13 cellular contexts compared by ENCODE assay signal in the genomic region with DNA sequence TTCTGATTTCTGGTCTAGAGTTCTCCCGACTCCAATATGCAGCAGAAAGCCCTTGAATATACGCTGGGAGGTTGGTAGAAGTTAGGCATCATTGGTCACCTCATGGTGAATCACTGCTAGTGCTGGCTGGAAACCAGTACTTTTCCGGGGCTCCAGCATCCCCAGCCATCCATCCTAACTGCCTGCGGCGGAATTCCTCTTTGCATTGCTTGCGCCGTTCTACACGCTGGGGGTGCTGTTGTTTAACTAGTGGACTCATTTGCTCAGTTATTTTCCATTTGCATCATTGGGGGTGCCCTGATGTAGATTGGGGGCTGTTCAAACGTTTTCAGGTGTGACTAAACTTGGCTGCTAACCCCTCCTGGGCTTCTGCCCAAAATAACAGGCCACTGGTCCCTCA. TPM values are rescaled to one million over a fixed set of nuclear protein-coding genes. Genes with fewer than 3 reads are reported as not detected.
DNase-seq lines count a peak whose midpoint lies in the region; ATAC-seq and TF ChIP-seq lines count a peak whose summit lies in the region.
"Had no signal": no experiment of that assay in that cellular context is flagged by ENCODE, and none has a peak within 500 bp of the region (broad histone marks: within the 10 kb centered on the region; RNA-seq: fewer than 3 reads in every experiment).

No MANE protein-coding gene starts in this region.

- no peak overlapping the region for H3K4me3 ChIP-seq in cardiac muscle cell
- no peak overlapping the region for H3K4me3 ChIP-seq in fibroblast of villous mesenchyme (ENCODE audit: low read depth, low read length)
- H3K4me3 ChIP-seq in thyroid gland (replicated peaks in 1 of 3), result no peak overlapping the region
- no peak overlapping the region for H3K4me3 ChIP-seq in prostate gland
- H3K4me3 ChIP-seq: HAP-1 had no signal

- H3K9me3 ChIP-seq in cardiac muscle cell (ENCODE audit: low read depth) (no peaks in the 10 kb centered on the region), thyroid gland (no peaks in the 10 kb centered on the region), prostate gland (no peaks in the 10 kb centered on the region)
- H3K9me3 ChIP-seq: HAP-1 had no signal

- intact Hi-C loops in Right ventricle myocardium inferior (cut with DNase I) (loop anchor here (5.0 kb wide), 1 partner anchor 209 kb away; no protein-coding TSS in a partner anchor), thyroid gland (cut with DNase I) (loop anchor here (10.0 kb wide), 1 partner anchor 532 kb away; no protein-coding TSS in a partner anchor), prostate gland (cut with DNase I) (loop anchor here (10.0 kb wide), 1 partner anchor 1482 kb away; a partner anchor contains a TSS)

- no peak for TF ChIP-seq POLR2A in thyroid gland (IDR thresholded peaks at IDR 0.05)
- no peak for TF ChIP-seq POLR2A in prostate gland (IDR thresholded peaks at IDR 0.05)
- no peak for TF ChIP-seq POLR2A in GM18505 (IDR thresholded peaks at IDR 0.05; ENCODE audit: borderline replicate concordance, extremely low read depth, insufficient read depth, insufficient read length)

- ATAC-seq in Right ventricle myocardium inferior (no peak), GM18505 (IDR thresholded peaks at IDR 0.05; ENCODE audit: unreplicated experiment) (no peak)
- ATAC-seq: effector memory CD8-positive, alpha-beta T cell; natural killer cell had no signal

- no peak overlapping the region for H3K27ac ChIP-seq in cardiac muscle cell
- no peak overlapping the region for H3K27ac ChIP-seq in thyroid gland
- no peak overlapping the region for H3K27ac ChIP-seq in prostate gland

- H3K4me1 ChIP-seq in cardiac muscle cell (ENCODE audit: low read depth) (no peaks in the 10 kb centered on the region), thyroid gland (no peaks in the 10 kb centered on the region), prostate gland (replicated peaks) (no peaks in the 10 kb centered on the region)
- H3K4me1 ChIP-seq: HAP-1 had no signal

- H3K27me3 ChIP-seq in cardiac muscle cell (peaks cover 6% of the 10 kb centered on the region), thyroid gland (peaks cover 3% of the 10 kb centered on the region), prostate gland (replicated peaks; ENCODE audit: insufficient read depth) (no peaks in the 10 kb centered on the region)

- in situ Hi-C loops in SK-MEL-5 (cut with HindIII; ENCODE audit: low pct_unique_long_range_greater_than_20kb, low sequenced_read_pairs), result no loop called here

- DNase-seq in cardiac muscle cell (ENCODE audit: low read depth in 1 of 2, low spot score in 1 of 2), result peak; percentile 7 to 34
- DNase-seq in Right ventricle myocardium inferior (ENCODE audit: missing footprints), result no peak
- DNase-seq in SK-MEL-5 (ENCODE audit: low read depth, low spot score), result peak; percentile 24
- DNase-seq in fibroblast of villous mesenchyme (ENCODE audit: low read depth), result peak; percentile 16
- peak; percentile 9 to 23 for DNase-seq in thyroid gland
- no peak for DNase-seq in prostate gland (ENCODE audit: low spot score)
- no peak for DNase-seq in stimulated activated CD4-positive, alpha-beta T cell treated with anti-CD3 and anti-CD28 coated beads, Interleukin-15, amount 100 ng/mL, for 24 hours
- DNase-seq: COR-L47; effector memory CD8-positive, alpha-beta T cell; natural killer cell; NCI-H187 treated with DMSO at 0.1 percent for 48 hours had no signal

- H3K36me3 ChIP-seq in cardiac muscle cell, result no peaks in the 10 kb centered on the region
- H3K36me3 ChIP-seq in thyroid gland, result no peaks in the 10 kb centered on the region
- H3K36me3 ChIP-seq in prostate gland, result no peaks in the 10 kb centered on the region
- H3K36me3 ChIP-seq: HAP-1 had no signal

- WGBS in thyroid gland, 2 donors, result 11 to 13% methylated on average over 4 to 9 of the region's 9 CpGs
- 11% methylated on average over 3 of the region's 9 CpGs for WGBS in prostate gland

- TF ChIP-seq CTCF in cardiac muscle cell (IDR thresholded peaks at IDR 0.05; ENCODE audit: low read depth, low read length) (peak; percentile 28), fibroblast of villous mesenchyme (IDR thresholded peaks at IDR 0.05; ENCODE audit: insufficient read depth, low read depth, low read length) (peak; percentile 28), thyroid gland (IDR thresholded peaks at IDR 0.05) (no peak), prostate gland (IDR thresholded peaks at IDR 0.05) (no peak)

RNA-seq across cellular contexts. Expression of a gene that starts 23.3 kb away (rescaled TPM):
- 0.35 TPM in 1 of 2 replicates, not detected in the other for total RNA-seq in cardiac muscle cell
- 0.24 TPM in 1 of 2 replicates, not detected in the other for polyA plus RNA-seq in cardiac muscle cell
- not detected for total RNA-seq in Right ventricle myocardium inferior
- total RNA-seq in SK-MEL-5 (2014; rRNA removed; shearing (Covaris generic)), result not detected in 2 replicates
- not detected in 2 replicates for polyA plus RNA-seq in SK-MEL-5 (2015; cell fraction: cytosol; rRNA removed)
- not detected in 2 replicates for polyA plus RNA-seq in SK-MEL-5 (2015; cell fraction: nucleus; rRNA removed)
- not detected in 2 replicates for total RNA-seq in fibroblast of villous mesenchyme
- total RNA-seq in thyroid gland, result not detected
- not detected for total RNA-seq in prostate gland
- total RNA-seq: natural killer cell had no signal

Comparison
In these comparisons a context has a peak if more than half of its experiments do, and no peak if none do; other contexts are left out.
1. DNase-seq: peak in cardiac muscle cell (2 of 2), SK-MEL-5 (single experiment), fibroblast of villous mesenchyme (single experiment) and thyroid gland (2 of 2); none in Right ventricle myocardium inferior (single experiment), prostate gland (single experiment) and stimulated activated CD4-positive, alpha-beta T cell treated with anti-CD3 and anti-CD28 coated beads, Interleukin-15, amount 100 ng/mL, for 24 hours (single experiment).
2. CTCF ChIP-seq: peak in cardiac muscle cell (single experiment) and fibroblast of villous mesenchyme (single experiment); none in thyroid gland (0 of 6) and prostate gland (0 of 4).